Comparison of ENCODE assay signal across 1 cellular context in genomic region chr15:50767332-50767861, GRCh38.
TF ChIP-seq lines count a peak whose summit lies in the region.

No MANE protein-coding gene starts in this region.

TF ChIP-seq in GM12878, 131 proteins besides CTCF, POLR2A, EP300 and RAD21 (continued from another document):
- no peak for TF ChIP-seq RUNX3 (IDR thresholded peaks at IDR 0.05; ENCODE audit: low read length)
- TF ChIP-seq RBBP5 (conservative IDR thresholded peaks at IDR 0.05): no peak
- TF ChIP-seq TCF7 (IDR thresholded peaks at IDR 0.05; ENCODE audit: borderline replicate concordance): no peak
- no peak for TF ChIP-seq CREB1 (IDR thresholded peaks at IDR 0.05; ENCODE audit: low read depth)
- TF ChIP-seq BMI1 (IDR thresholded peaks at IDR 0.05; ENCODE audit: borderline replicate concordance): no peak
- TF ChIP-seq CREM (IDR thresholded peaks at IDR 0.05; ENCODE audit: low read depth): no peak
- TF ChIP-seq YY1 (IDR thresholded peaks at IDR 0.05; ENCODE audit: low read depth, low read length): no peak
- TF ChIP-seq ZNF274 (IDR thresholded peaks at IDR 0.05; ENCODE audit: insufficient read depth, insufficient read length): no peak
- TF ChIP-seq CBX5 (IDR thresholded peaks at IDR 0.05; ENCODE audit: low read depth): no peak
- TF ChIP-seq ZNF24 (IDR thresholded peaks at IDR 0.05): no peak
- TF ChIP-seq RB1 (IDR thresholded peaks at IDR 0.05; ENCODE audit: borderline replicate concordance): no peak
- no peak for TF ChIP-seq SMAD1 (IDR thresholded peaks at IDR 0.05; ENCODE audit: low read depth, partially characterized antibody)
- TF ChIP-seq IKZF2 (IDR thresholded peaks at IDR 0.05): no peak
- TF ChIP-seq RFX5 (IDR thresholded peaks at IDR 0.05; ENCODE audit: low read depth, low read length): no peak
